Comparison of ENCODE assay signal across 21 cellular contexts in the genomic region with DNA sequence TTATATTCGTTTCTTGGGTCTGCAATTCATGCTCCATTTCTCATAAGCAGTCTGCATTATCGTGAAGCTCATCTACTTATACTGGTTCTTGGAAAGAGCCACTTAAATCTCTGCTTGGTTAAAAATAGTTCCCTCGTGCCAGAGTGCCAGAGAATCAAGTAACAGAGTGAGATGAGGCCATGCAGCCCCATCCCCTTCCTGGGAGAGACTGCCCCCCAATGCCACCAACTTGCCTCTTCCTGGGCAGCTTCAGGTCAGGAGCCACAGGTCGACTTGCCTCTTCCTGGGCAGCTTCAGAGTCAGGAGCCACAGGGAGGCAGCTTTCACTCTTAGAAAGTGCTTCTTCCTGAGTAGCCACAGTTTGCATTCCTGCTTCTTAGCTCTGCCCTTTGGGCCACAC.
DNase-seq lines count a peak whose midpoint lies in the region; ATAC-seq, FAIRE-seq and TF ChIP-seq lines count a peak whose summit lies in the region.
"Had no signal": no experiment of that assay in that cellular context is flagged by ENCODE, and none has a peak within 500 bp of the region (broad histone marks: within the 10 kb centered on the region; RNA-seq: fewer than 3 reads in every experiment).

No MANE protein-coding gene starts in this region.

- H3K27me3 ChIP-seq in GM23338 (ENCODE audit: insufficient read depth) = no peaks in the 10 kb centered on the region
- no peaks in the 10 kb centered on the region; a peak in 1 of 7 replicates for H3K27me3 ChIP-seq in H1 (replicated peaks in 1 of 4; ENCODE audit: control insufficient read depth in 3 of 4, extremely low read depth in 1 of 4, insufficient read depth in 3 of 4, low read length in 3 of 4)
- peaks cover 42 to 70% of the 10 kb centered on the region in 2 experiments for H3K27me3 ChIP-seq in mesenchymal stem cell (ENCODE audit: control insufficient read depth in 1 of 2, insufficient read depth in 1 of 2, low read length in 2 of 2)
- no peaks in the 10 kb centered on the region for H3K27me3 ChIP-seq in gastrocnemius medialis
- no peaks in the 10 kb centered on the region for H3K27me3 ChIP-seq in ovary

- no peaks in the 10 kb centered on the region for H3F3A ChIP-seq in GM23338 (replicated peaks; ENCODE audit: low read depth)

- H2BK12ac ChIP-seq in H1 (ENCODE audit: low read depth, low read length) (no peak overlapping the region), mesenchymal stem cell (ENCODE audit: low read length in 2 of 2) (no peak overlapping the region)

- no peak overlapping the region for H3K27ac Mint-ChIP-seq in GM23338

- H3K4me2 ChIP-seq in GM23338 (peak overlapping the region; percentile 0; the same call in 1 of the 2 replicates), H1 (ENCODE audit: insufficient read depth in 1 of 2, low read depth in 2 of 2, low read length in 2 of 2) (peak overlapping the region in 1 of 2 experiments; percentile 33; a peak in 1 of 4 replicates), mesenchymal stem cell (ENCODE audit: low read length, poor library complexity, severe bottlenecking) (no peak overlapping the region)
- H3K4me2 ChIP-seq: A549 had no signal

- H3K79me2 ChIP-seq in GM23338 (replicated peaks; ENCODE audit: insufficient read depth) (no peaks in the 10 kb centered on the region), H1 (ENCODE audit: control insufficient read depth in 1 of 2, insufficient read depth in 2 of 2, low read length in 2 of 2) (no peaks in the 10 kb centered on the region)

- no peak overlapping the region for H2BK5ac ChIP-seq in H1 (ENCODE audit: low read depth, low read length)
- no peak overlapping the region for H2BK5ac ChIP-seq in mesenchymal stem cell (ENCODE audit: low read depth, low read length, poor library complexity, severe bottlenecking)

- H3K36me3 Mint-ChIP-seq in GM23338 (ENCODE audit: low read depth) = peaks cover 3% of the 10 kb centered on the region; the same call in 2 of the 3 replicates

- POLR2A ChIA-PET in H1 (lab: Charles Lee; ENCODE audit: partially characterized antibody) = interaction anchor here (0.7 to 1.4 kb wide), 3 partner anchors 12 to 273 kb away, joined by 3 to 4 read pairs (median 3); a partner anchor contains a TSS

- no peaks in the 10 kb centered on the region for H3K9me3 Mint-ChIP-seq in GM23338

- peaks cover 48% of the 10 kb centered on the region for H3K4me1 Mint-ChIP-seq in GM23338

- peaks cover 28% of the 10 kb centered on the region; the same call in 1 of the 2 replicates for H3K9me2 ChIP-seq in GM23338 (ENCODE audit: insufficient read depth)

- H3K56ac ChIP-seq in H1 (replicated peaks; ENCODE audit: insufficient read length, low read depth, low read length) = no peak overlapping the region

- TF ChIP-seq EP300 in H1 (IDR thresholded peaks at IDR 0.05; ENCODE audit: borderline replicate concordance in 1 of 2, low read depth in 2 of 2, low read length in 2 of 2) (no peak), ovary (IDR thresholded peaks at IDR 0.05) (no peak)

- H3K4me3 ChIP-seq in GM23338 (no peak overlapping the region), H1 (ENCODE audit: extremely low read depth in 1 of 4, insufficient read depth in 2 of 4, low read depth in 3 of 4, low read length in 4 of 4) (no peak overlapping the region), mesenchymal stem cell (ENCODE audit: insufficient read depth in 1 of 2, low read depth in 1 of 2, low read length in 2 of 2) (no peak overlapping the region), gastrocnemius medialis (no peak overlapping the region), ovary (no peak overlapping the region)
- H3K4me3 ChIP-seq: A549, GM23248 had no signal

- peaks cover 39% of the 10 kb centered on the region for H3K4me1 ChIP-seq in GM23338 (ENCODE audit: insufficient read depth)
- H3K4me1 ChIP-seq in H1 (replicated peaks in 1 of 4; ENCODE audit: control insufficient read depth in 3 of 4, insufficient read depth in 4 of 4, low read length in 3 of 4) = peaks cover 0 to 15% (median 9%) of the 10 kb centered on the region in 4 experiments; a peak in 5 of 7 replicates
- peaks cover 9% of the 10 kb centered on the region for H3K4me1 ChIP-seq in mesenchymal stem cell (ENCODE audit: control insufficient read depth, insufficient read depth, low read depth, low read length)
- peaks cover 34 to 42% of the 10 kb centered on the region in 2 donors for H3K4me1 ChIP-seq in gastrocnemius medialis
- no peaks in the 10 kb centered on the region for H3K4me1 ChIP-seq in ovary (ENCODE audit: insufficient read depth)
- H3K4me1 ChIP-seq: A549, Caco-2 had no signal

- no peak overlapping the region for H4K5ac ChIP-seq in H1 (ENCODE audit: insufficient read length, low read depth, low read length)

- no peak overlapping the region for H3K18ac ChIP-seq in H1 (ENCODE audit: extremely low read depth, low read length)
- no peak overlapping the region for H3K18ac ChIP-seq in mesenchymal stem cell (ENCODE audit: low read depth in 1 of 2, low read length in 2 of 2)

- in situ Hi-C loops in gastrocnemius medialis (cut with MboI; ENCODE audit: low sequenced_read_pairs in 4 of 4) = no loop called here

- WGBS in H1 (ENCODE audit: extremely low coverage in 1 of 2, insufficient coverage in 1 of 2, insufficient read length in 1 of 2, insufficient replicate concordance in 2 of 2, low coverage in 1 of 2, low lambda C conversion rate in 2 of 2, missing lambda C conversion rate in 1 of 2), 2 experiments = 52% methylated on average over 4 of the region's 4 CpGs; no CpG with 5 or more reads in 1 of the 2 experiments
- 53% methylated on average over 4 of the region's 4 CpGs for WGBS in mesenchymal stem cell
- 36 to 39% (median 37%) methylated on average over 4 of the region's 4 CpGs for WGBS in ovary, 3 donors

- H2BK15ac ChIP-seq in H1 (ENCODE audit: low read length) (no peak overlapping the region), mesenchymal stem cell (ENCODE audit: low read depth, poor library complexity, severe bottlenecking) (no peak overlapping the region)

- H2AK5ac ChIP-seq in H1 (ENCODE audit: low read depth, low read length) = no peak overlapping the region
- H2AK5ac ChIP-seq in mesenchymal stem cell (ENCODE audit: low read length, severe bottlenecking) = no peak overlapping the region

- no peak overlapping the region for H4K91ac ChIP-seq in H1 (replicated peaks; ENCODE audit: insufficient read length, low read length)
- no peak overlapping the region for H4K91ac ChIP-seq in mesenchymal stem cell (ENCODE audit: low read length)

- ATAC-seq in GM23338 = peak; percentile 73
- ATAC-seq in gastrocnemius medialis = peak; percentile 61 to 66
- ATAC-seq: A549, PC-3 had no signal

- CTCF ChIA-PET in H1 (lab: Charles Lee; ENCODE audit: partially characterized antibody) = interaction anchor here (0.7 to 5.9 kb wide), 7 partner anchors 11 to 249 kb away, joined by 3 to 60 read pairs (median 5); no protein-coding TSS in a partner anchor

- H2AFZ ChIP-seq in GM23338 (peak overlapping the region; percentile 67), H1 (ENCODE audit: low read length) (no peak overlapping the region), mesenchymal stem cell (ENCODE audit: low read depth, low read length) (no peak overlapping the region)
- H2AFZ ChIP-seq: GM23248 had no signal

- intact Hi-C loops in gastrocnemius medialis (cut with DNase I; ENCODE audit: low total_unique reads) = loop anchor here (5.0 kb wide), 2 partner anchors 66 to 186 kb away; no protein-coding TSS in a partner anchor
- intact Hi-C loops in ovary (cut with DNase I) = no loop called here

- H3K27me3 Mint-ChIP-seq in GM23338 (ENCODE audit: insufficient read depth, low read depth, poor library complexity) = no peaks in the 10 kb centered on the region

- H3K79me1 ChIP-seq in H1 (ENCODE audit: low read depth, low read length) = no peaks in the 10 kb centered on the region
- H3K79me1 ChIP-seq in mesenchymal stem cell (replicated peaks; ENCODE audit: low read length, poor library complexity, severe bottlenecking) = no peaks in the 10 kb centered on the region

- H4K20me1 ChIP-seq in GM23338 (replicated peaks; ENCODE audit: insufficient read depth) (no peaks in the 10 kb centered on the region; the same call in 1 of the 2 replicates), H1 (replicated peaks in 1 of 2; ENCODE audit: control insufficient read depth in 1 of 2, insufficient read depth in 2 of 2, low read length in 2 of 2) (no peaks in the 10 kb centered on the region)

- FAIRE-seq in H1 (lab: Jason Lieb, UNC) = no peak
- no peak for FAIRE-seq in urothelium cell line (lab: Jason Lieb, UNC)
- FAIRE-seq: A549, G401.6 had no signal

- no peaks in the 10 kb centered on the region for H3K36me3 ChIP-seq in GM23338 (ENCODE audit: insufficient read depth)
- H3K36me3 ChIP-seq in H1 (ENCODE audit: control insufficient read depth in 2 of 4, insufficient read depth in 4 of 4, low read length in 3 of 4) = no peaks in the 10 kb centered on the region
- no peaks in the 10 kb centered on the region for H3K36me3 ChIP-seq in mesenchymal stem cell (ENCODE audit: control insufficient read depth in 1 of 2, insufficient read depth in 2 of 2, low read depth in 1 of 2, low read length in 2 of 2)
- no peaks in the 10 kb centered on the region for H3K36me3 ChIP-seq in gastrocnemius medialis
- H3K36me3 ChIP-seq in ovary = no peaks in the 10 kb centered on the region

- TF ChIP-seq POLR2A in H1 (IDR thresholded peaks at IDR 0.05; ENCODE audit: control extremely low read depth in 1 of 2, low read depth in 2 of 2, low read length in 2 of 2) (no peak), gastrocnemius medialis (IDR thresholded peaks at IDR 0.05) (no peak), ovary (IDR thresholded peaks at IDR 0.05) (no peak)

- H3K23me2 ChIP-seq in H1 (ENCODE audit: low read depth, low read length) = no peaks in the 10 kb centered on the region

- H3K14ac ChIP-seq in H1 (ENCODE audit: insufficient read length) (no peak overlapping the region), mesenchymal stem cell (ENCODE audit: low read length in 2 of 2) (no peak overlapping the region)

- H3K23ac ChIP-seq in H1 (ENCODE audit: insufficient read length) (no peak overlapping the region), mesenchymal stem cell (ENCODE audit: low read length in 2 of 2) (no peak overlapping the region)

- H3K4me3 Mint-ChIP-seq in GM23338 = no peak overlapping the region

- peak overlapping the region; percentile 50 for H3K4ac ChIP-seq in H1 (replicated peaks; ENCODE audit: insufficient read length, low read depth, low read length)
- H3K4ac ChIP-seq in mesenchymal stem cell (ENCODE audit: low read depth in 1 of 2, low read length in 2 of 2) = no peak overlapping the region

- no peak overlapping the region for H3K9ac ChIP-seq in H1 (replicated peaks in 1 of 4; ENCODE audit: extremely low read depth in 1 of 4, low read depth in 3 of 4, low read length in 3 of 4)
- no peak overlapping the region for H3K9ac ChIP-seq in mesenchymal stem cell (ENCODE audit: low read length)
- H3K9ac ChIP-seq: GM23248 had no signal

- TF ChIP-seq CTCF in GM23338 (conservative IDR thresholded peaks at IDR 0.05; ENCODE audit: low read depth in 2 of 2) = peak in 1 of 2 experiments; percentile 22; a peak in 1 of 4 replicates
- peak in 1 of 3 experiments; percentile 1; a peak in 1 of 4 replicates for TF ChIP-seq CTCF in H1 (IDR thresholded peaks at IDR 0.05; ENCODE audit: control extremely low read depth in 1 of 3, insufficient read depth in 1 of 3, low read depth in 1 of 3, low read length in 3 of 3)
- TF ChIP-seq CTCF in gastrocnemius medialis (IDR thresholded peaks at IDR 0.05 in 4 of 5, conservative IDR thresholded peaks at IDR 0.05 in 1 of 5) = no peak
- no peak for TF ChIP-seq CTCF in ovary (IDR thresholded peaks at IDR 0.05)

- peak overlapping the region; percentile 49; the same call in 1 of the 2 replicates for H2BK20ac ChIP-seq in H1 (ENCODE audit: low read length)

- peak; percentile 27 for DNase-seq in GM23338 (ENCODE audit: low spot score)
- no peak for DNase-seq in H1 (ENCODE audit: low read depth in 1 of 2, low spot score in 2 of 2)
- DNase-seq in mesenchymal stem cell = peak; percentile 5
- DNase-seq in gastrocnemius medialis = peak; percentile 12 to 31
- DNase-seq in ovary = no peak
- DNase-seq in urothelium cell line (ENCODE audit: low spot score) = no peak
- DNase-seq in dedifferentiated amniotic fluid mesenchymal stem cell (ENCODE audit: extremely low spot score) = no peak
- no peak for DNase-seq in OCI-M1 (lab: John Stamatoyannopoulos, UW)
- DNase-seq: Caco-2, DMS53, GM23248, KBM-7, NCI-H1048, NCI-H146, NCI-H2081 treated with DMSO at 0.1 percent for 48 hours, NCI-H226, NCI-H69, PC-3 had no signal

- H3K9me3 ChIP-seq in H1 (ENCODE audit: insufficient read depth in 2 of 2, low read depth in 1 of 2, low read length in 1 of 2) (no peaks in the 10 kb centered on the region), mesenchymal stem cell (ENCODE audit: control insufficient read depth, low read length) (no peaks in the 10 kb centered on the region), gastrocnemius medialis (no peaks in the 10 kb centered on the region), ovary (no peaks in the 10 kb centered on the region)
- H3K9me3 ChIP-seq: A549, Caco-2 had no signal

- no peak for TF ChIP-seq RAD21 in H1 (IDR thresholded peaks at IDR 0.05 in 1 of 2, conservative IDR thresholded peaks at IDR 0.05 in 1 of 2; ENCODE audit: low read depth in 2 of 2, low read length in 2 of 2)

- H3K27ac ChIP-seq in GM23338 (ENCODE audit: low read depth) (no peak overlapping the region), H1 (ENCODE audit: low read depth, low read length) (no peak overlapping the region), mesenchymal stem cell (ENCODE audit: low read length, poor library complexity, severe bottlenecking) (peak overlapping the region; percentile 23), gastrocnemius medialis (peak overlapping the region in 3 of 4 donors; percentile 31 to 47 (median 35)), ovary (no peak overlapping the region)
- H3K27ac ChIP-seq: A549, C4-2B, GM23248 had no signal

- H4K8ac ChIP-seq in H1 (ENCODE audit: extremely low read depth, insufficient read depth, low read length) = no peak overlapping the region
- H4K8ac ChIP-seq in mesenchymal stem cell (ENCODE audit: low read length) = no peak overlapping the region

- peak overlapping the region; percentile 36 for H2BK120ac ChIP-seq in H1 (replicated peaks; ENCODE audit: low read depth, low read length)
- H2BK120ac ChIP-seq in mesenchymal stem cell (ENCODE audit: low read depth, low read length) = no peak overlapping the region

Comparison
In these comparisons a context has a peak if more than half of its experiments do, and no peak if none do; other contexts are left out.
1. DNase-seq: peak in GM23338 (single experiment), mesenchymal stem cell (single experiment) and gastrocnemius medialis (2 of 2); none in H1 (0 of 2), ovary (0 of 5), urothelium cell line (single experiment), dedifferentiated amniotic fluid mesenchymal stem cell (single experiment) and OCI-M1 (single experiment).
2. H3K27ac ChIP-seq: peak in mesenchymal stem cell (single experiment) and gastrocnemius medialis (3 of 4); none in GM23338 (single experiment), H1 (single experiment) and ovary (0 of 2).